8 cellular contexts compared by ENCODE assay signal in genomic region chr5:96957125-96958041, GRCh38. TPM values are rescaled to one million over a fixed set of nuclear protein-coding genes. Genes with fewer than 3 reads are reported as not detected.
DNase-seq lines count a peak whose midpoint lies in the region; ATAC-seq lines count a peak whose summit lies in the region.

No MANE protein-coding gene starts in this region.

- H3K27me3 Mint-ChIP-seq in activated naive CD8-positive, alpha-beta T cell treated with anti-CD3 and anti-CD28 coated beads for 36 hours, result no peaks in the 10 kb centered on the region

- H3K27ac Mint-ChIP-seq in activated naive CD8-positive, alpha-beta T cell treated with anti-CD3 and anti-CD28 coated beads for 36 hours, result peak overlapping the region; percentile 93

- H3K36me3 Mint-ChIP-seq in activated naive CD8-positive, alpha-beta T cell treated with anti-CD3 and anti-CD28 coated beads for 36 hours, result peaks cover 28% of the 10 kb centered on the region

- peak overlapping the region; percentile 71 for H3K4me3 Mint-ChIP-seq in activated naive CD8-positive, alpha-beta T cell treated with anti-CD3 and anti-CD28 coated beads for 36 hours

- DNase-seq in DMS53 treated with DMSO at 0.1 percent for 48 hours (lab: John Stamatoyannopoulos, UW; ENCODE audit: unreplicated experiment), result peak; percentile 18
- DNase-seq in activated naive CD8-positive, alpha-beta T cell treated with anti-CD3 and anti-CD28 coated beads for 36 hours, result peak; percentile 44
- DNase-seq in T-helper 9 cell, result no peak
- DNase-seq in NCI-H510A treated with DMSO at 0.1 percent for 48 hours (lab: John Stamatoyannopoulos, UW), result no peak
- no peak for DNase-seq in ACHN
- no peak for DNase-seq in NCI-H2196 treated with DMSO at 0.1 percent for 48 hours (lab: John Stamatoyannopoulos, UW; ENCODE audit: unreplicated experiment)

- peaks cover 67% of the 10 kb centered on the region for H3K4me1 Mint-ChIP-seq in activated naive CD8-positive, alpha-beta T cell treated with anti-CD3 and anti-CD28 coated beads for 36 hours

- in situ Hi-C loops in ACHN (cut with HindIII; ENCODE audit: low pct_ligation_motif_present, low pct_unique_long_range_greater_than_20kb, low sequenced_read_pairs), result no loop called here

- H3K9me3 Mint-ChIP-seq in activated naive CD8-positive, alpha-beta T cell treated with anti-CD3 and anti-CD28 coated beads for 36 hours, result peaks cover 1% of the 10 kb centered on the region

- ATAC-seq in GM19324 (IDR thresholded peaks at IDR 0.05; ENCODE audit: low FRiP score, unreplicated experiment), result peak; percentile 37
- ATAC-seq in HG03139 (IDR thresholded peaks at IDR 0.05; ENCODE audit: unreplicated experiment), result peak; percentile 39

RNA-seq across cellular contexts. Expression of gene LNPEP, which starts 21.5 kb away (rescaled TPM):
- 10 to 100 TPM; 41.4 to 41.5 TPM for total RNA-seq in activated naive CD8-positive, alpha-beta T cell treated with anti-CD3 and anti-CD28 coated beads for 36 hours

Comparison
In these comparisons a context has a peak if more than half of its experiments do, and no peak if none do; other contexts are left out.
1. DNase-seq: peak in DMS53 treated with DMSO at 0.1 percent for 48 hours (single experiment) and activated naive CD8-positive, alpha-beta T cell treated with anti-CD3 and anti-CD28 coated beads for 36 hours (single experiment); none in T-helper 9 cell (single experiment), NCI-H510A treated with DMSO at 0.1 percent for 48 hours (single experiment), ACHN (single experiment) and NCI-H2196 treated with DMSO at 0.1 percent for 48 hours (single experiment).